ENCODE assay signal across 13 cellular contexts in genomic region chr12:45209784-45210183, GRCh38. TPM values are rescaled to one million over a fixed set of nuclear protein-coding genes. Genes with fewer than 3 reads are reported as not detected.
DNase-seq lines count a peak whose midpoint lies in the region; ATAC-seq and TF ChIP-seq lines count a peak whose summit lies in the region.
"Had no signal": no experiment of that assay in that cellular context is flagged by ENCODE, and none has a peak within 500 bp of the region (broad histone marks: within the 10 kb centered on the region; RNA-seq: fewer than 3 reads in every experiment).

No MANE protein-coding gene starts in this region.

- H3K4me3 Mint-ChIP-seq in activated T-cell treated with anti-CD3 and anti-CD28 coated beads, Interleukin-2, amount 50 U/mL, for 72 hours: no peak overlapping the region
- H3K4me3 Mint-ChIP-seq in activated T-helper 17 cell treated with anti-CD3 and anti-CD28 coated beads, Interleukin-2, amount 50 U/mL, for 72 hours: no peak overlapping the region
- no peak overlapping the region for H3K4me3 Mint-ChIP-seq in nephron progenitor cell
- H3K4me3 Mint-ChIP-seq in stimulated activated effector memory CD8-positive, alpha-beta T cell treated with anti-CD3 and anti-CD28 coated beads, Interleukin-12 subunit alpha, Interleukin-12 subunit beta, amount 100 ng/mL, for 72 hours: no peak overlapping the region
- H3K4me3 Mint-ChIP-seq: CD4-positive, alpha-beta T cell had no signal

- no peaks in the 10 kb centered on the region for H3K27me3 Mint-ChIP-seq in activated T-cell treated with anti-CD3 and anti-CD28 coated beads, Interleukin-2, amount 50 U/mL, for 72 hours (ENCODE audit: low read depth)
- H3K27me3 Mint-ChIP-seq in activated T-helper 17 cell treated with anti-CD3 and anti-CD28 coated beads, Interleukin-2, amount 50 U/mL, for 72 hours: no peaks in the 10 kb centered on the region
- H3K27me3 Mint-ChIP-seq in nephron progenitor cell (ENCODE audit: low read depth, poor library complexity): peaks cover 4% of the 10 kb centered on the region
- H3K27me3 Mint-ChIP-seq: CD4-positive, alpha-beta T cell had no signal

- no peak for DNase-seq in activated T-cell treated with anti-CD3 and anti-CD28 coated beads, Interleukin-2, amount 50 U/mL, for 72 hours
- no peak for DNase-seq in activated T-cell treated with anti-CD3 and anti-CD28 coated beads, Interleukin-2, amount 50 U/mL, for 1 hour
- DNase-seq in nephron progenitor cell (no peak), NCI-H128 (lab: John Stamatoyannopoulos, UW; ENCODE audit: unreplicated experiment) (no peak), NCI-H146 treated with DMSO at 0.1 percent for 48 hours (lab: John Stamatoyannopoulos, UW; ENCODE audit: unreplicated experiment) (no peak)
- DNase-seq in stimulated activated effector memory CD8-positive, alpha-beta T cell treated with anti-CD3 and anti-CD28 coated beads, Interleukin-12 subunit alpha, Interleukin-12 subunit beta, amount 100 ng/mL, for 72 hours (ENCODE audit: low spot score in 2 of 2): no peak
- DNase-seq: ACHN; Calu3; CD4-positive, alpha-beta T cell; DMS 273 treated with DMSO at 0.1 percent for 48 hours; H7 had no signal

- no peak overlapping the region for H3K27ac Mint-ChIP-seq in activated T-cell treated with anti-CD3 and anti-CD28 coated beads, Interleukin-2, amount 50 U/mL, for 72 hours
- no peak overlapping the region for H3K27ac Mint-ChIP-seq in activated T-helper 17 cell treated with anti-CD3 and anti-CD28 coated beads, Interleukin-2, amount 50 U/mL, for 72 hours
- peak overlapping the region; percentile 37 for H3K27ac Mint-ChIP-seq in nephron progenitor cell
- H3K27ac Mint-ChIP-seq in stimulated activated effector memory CD8-positive, alpha-beta T cell treated with anti-CD3 and anti-CD28 coated beads, Interleukin-12 subunit alpha, Interleukin-12 subunit beta, amount 100 ng/mL, for 72 hours: no peak overlapping the region
- H3K27ac Mint-ChIP-seq: CD4-positive, alpha-beta T cell had no signal

- H3K36me3 Mint-ChIP-seq in activated T-cell treated with anti-CD3 and anti-CD28 coated beads, Interleukin-2, amount 50 U/mL, for 72 hours (ENCODE audit: insufficient read depth in 2 of 2): no peaks in the 10 kb centered on the region
- H3K36me3 Mint-ChIP-seq in activated T-helper 17 cell treated with anti-CD3 and anti-CD28 coated beads, Interleukin-2, amount 50 U/mL, for 72 hours (ENCODE audit: low read depth): no peaks in the 10 kb centered on the region
- peaks cover 13% of the 10 kb centered on the region for H3K36me3 Mint-ChIP-seq in nephron progenitor cell (ENCODE audit: low read depth)
- H3K36me3 Mint-ChIP-seq in stimulated activated effector memory CD8-positive, alpha-beta T cell treated with anti-CD3 and anti-CD28 coated beads, Interleukin-12 subunit alpha, Interleukin-12 subunit beta, amount 100 ng/mL, for 72 hours: no peaks in the 10 kb centered on the region

- H3K4me1 Mint-ChIP-seq in activated T-cell treated with anti-CD3 and anti-CD28 coated beads, Interleukin-2, amount 50 U/mL, for 72 hours (ENCODE audit: low read depth): peaks cover 18% of the 10 kb centered on the region
- peaks cover 17% of the 10 kb centered on the region for H3K4me1 Mint-ChIP-seq in activated T-helper 17 cell treated with anti-CD3 and anti-CD28 coated beads, Interleukin-2, amount 50 U/mL, for 72 hours
- peaks cover 18% of the 10 kb centered on the region for H3K4me1 Mint-ChIP-seq in nephron progenitor cell
- H3K4me1 Mint-ChIP-seq in stimulated activated effector memory CD8-positive, alpha-beta T cell treated with anti-CD3 and anti-CD28 coated beads, Interleukin-12 subunit alpha, Interleukin-12 subunit beta, amount 100 ng/mL, for 72 hours: peaks cover 10% of the 10 kb centered on the region

- H3K9me3 Mint-ChIP-seq in activated T-cell treated with anti-CD3 and anti-CD28 coated beads, Interleukin-2, amount 50 U/mL, for 72 hours: no peaks in the 10 kb centered on the region
- H3K9me3 Mint-ChIP-seq in activated T-helper 17 cell treated with anti-CD3 and anti-CD28 coated beads, Interleukin-2, amount 50 U/mL, for 72 hours: no peaks in the 10 kb centered on the region
- no peaks in the 10 kb centered on the region for H3K9me3 Mint-ChIP-seq in nephron progenitor cell
- no peaks in the 10 kb centered on the region for H3K9me3 Mint-ChIP-seq in stimulated activated effector memory CD8-positive, alpha-beta T cell treated with anti-CD3 and anti-CD28 coated beads, Interleukin-12 subunit alpha, Interleukin-12 subunit beta, amount 100 ng/mL, for 72 hours
- H3K9me3 Mint-ChIP-seq: CD4-positive, alpha-beta T cell had no signal

- TF ChIP-seq CTCF in nephron progenitor cell (IDR thresholded peaks at IDR 0.05): no peak

- peak; percentile 25 to 47 for ATAC-seq in activated T-cell treated with anti-CD3 and anti-CD28 coated beads, Interleukin-2, amount 50 U/mL, for 72 hours (replicated peaks in 1 of 2)
- peak; percentile 37 for ATAC-seq in activated T-helper 17 cell treated with anti-CD3 and anti-CD28 coated beads, Interleukin-2, amount 50 U/mL, for 72 hours (replicated peaks)
- no peak for ATAC-seq in stimulated activated effector memory CD8-positive, alpha-beta T cell treated with anti-CD3 and anti-CD28 coated beads, Interleukin-12 subunit alpha, Interleukin-12 subunit beta, amount 100 ng/mL, for 72 hours
- no peak for ATAC-seq in HG02852 (IDR thresholded peaks at IDR 0.05; ENCODE audit: unreplicated experiment)

RNA-seq across cellular contexts. Expression of gene ANO6, which starts 6.1 kb away (rescaled TPM):
- 10 to 100 TPM; 25.3 to 27.0 TPM for total RNA-seq in activated T-cell treated with anti-CD3 and anti-CD28 coated beads, Interleukin-2, amount 50 U/mL, for 72 hours
- total RNA-seq in activated T-helper 17 cell treated with anti-CD3 and anti-CD28 coated beads, Interleukin-2, amount 50 U/mL, for 72 hours: 10 to 100 TPM; 26.8 to 45.1 TPM

Comparison
In these comparisons a context has a peak if more than half of its experiments do, and no peak if none do; other contexts are left out.
1. ATAC-seq: peak in activated T-cell treated with anti-CD3 and anti-CD28 coated beads, Interleukin-2, amount 50 U/mL, for 72 hours (2 of 2) and activated T-helper 17 cell treated with anti-CD3 and anti-CD28 coated beads, Interleukin-2, amount 50 U/mL, for 72 hours (single experiment); none in stimulated activated effector memory CD8-positive, alpha-beta T cell treated with anti-CD3 and anti-CD28 coated beads, Interleukin-12 subunit alpha, Interleukin-12 subunit beta, amount 100 ng/mL, for 72 hours (single experiment) and HG02852 (single experiment).